ENCODE assay signal across 12 cellular contexts in the genomic region with DNA sequence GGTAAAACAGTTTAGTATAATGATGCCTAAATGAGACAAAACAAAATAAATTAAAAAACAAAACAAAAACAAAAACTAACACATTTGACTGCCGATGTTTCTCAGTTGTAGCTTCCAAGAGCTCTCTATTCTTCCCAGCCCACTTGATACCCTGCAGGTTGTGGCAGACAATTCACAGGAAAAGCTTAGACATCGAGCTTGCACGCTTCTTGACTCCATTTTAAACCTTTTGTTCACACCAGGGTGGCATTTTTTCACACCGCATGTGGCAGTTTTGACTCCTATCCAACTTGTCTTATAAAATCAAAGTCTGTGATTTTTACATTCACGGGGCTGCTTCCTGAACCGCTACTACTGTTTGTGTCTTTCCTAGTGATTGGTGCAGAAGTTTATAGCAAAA.
DNase-seq lines count a peak whose midpoint lies in the region; ATAC-seq and TF ChIP-seq lines count a peak whose summit lies in the region.
"Had no signal": no experiment of that assay in that cellular context is flagged by ENCODE, and none has a peak within 500 bp of the region (broad histone marks: within the 10 kb centered on the region; RNA-seq: fewer than 3 reads in every experiment).

No MANE protein-coding gene starts in this region.

- TF ChIP-seq CTCF in choroid plexus epithelial cell (conservative IDR thresholded peaks at IDR 0.05; ENCODE audit: low read depth, low read length): peak; percentile 6
- TF ChIP-seq CTCF in CD8-positive, alpha-beta T cell (IDR thresholded peaks at IDR 0.05): no peak

- no peaks in the 10 kb centered on the region for H3K9me3 ChIP-seq in subcutaneous abdominal adipose tissue (ENCODE audit: control insufficient read depth in 5 of 5, low read length in 5 of 5)
- H3K9me3 ChIP-seq in CD8-positive, alpha-beta T cell (ENCODE audit: low read length): no peaks in the 10 kb centered on the region
- H3K9me3 ChIP-seq: mucosa of descending colon had no signal

- POLR2A ChIA-PET in CD8-positive, alpha-beta T cell (lab: Charles Lee): no interaction called here

- no peaks in the 10 kb centered on the region for H3K36me3 Mint-ChIP-seq in CD8-positive, alpha-beta T cell

- H3K27me3 Mint-ChIP-seq in CD8-positive, alpha-beta T cell (ENCODE audit: low read depth): no peaks in the 10 kb centered on the region

- intact Hi-C loops in CD8-positive, alpha-beta T cell (cut with DNase I, micrococcal nuclease): no loop called here

- H3K27ac Mint-ChIP-seq in CD8-positive, alpha-beta T cell: no peak overlapping the region

- H3K36me3 ChIP-seq in subcutaneous abdominal adipose tissue (ENCODE audit: control insufficient read depth in 5 of 5, insufficient read depth in 5 of 5, low read length in 5 of 5): no peaks in the 10 kb centered on the region
- H3K36me3 ChIP-seq in CD8-positive, alpha-beta T cell (ENCODE audit: insufficient read depth, low read length): no peaks in the 10 kb centered on the region

- no peaks in the 10 kb centered on the region for H3K27me3 ChIP-seq in subcutaneous abdominal adipose tissue (ENCODE audit: control insufficient read depth in 5 of 5, insufficient read depth in 4 of 5, low read length in 5 of 5)
- no peaks in the 10 kb centered on the region for H3K27me3 ChIP-seq in CD8-positive, alpha-beta T cell (ENCODE audit: insufficient read depth, low read length)

- CTCF ChIA-PET in CD8-positive, alpha-beta T cell (lab: Charles Lee): no interaction called here

- H3K9me3 Mint-ChIP-seq in CD8-positive, alpha-beta T cell: no peaks in the 10 kb centered on the region

- ATAC-seq in HG03378 (IDR thresholded peaks at IDR 0.05; ENCODE audit: unreplicated experiment): no peak
- no peak for ATAC-seq in CD8-positive, alpha-beta T cell
- ATAC-seq: HCT116, mucosa of descending colon had no signal

- no peak overlapping the region for H3K4me3 Mint-ChIP-seq in CD8-positive, alpha-beta T cell

- H3K4me3 ChIP-seq in choroid plexus epithelial cell (ENCODE audit: low read depth, low read length) (peak overlapping the region; percentile 51), subcutaneous abdominal adipose tissue (ENCODE audit: low read depth in 1 of 5, low read length in 5 of 5) (peak overlapping the region; percentile 14 to 55 (median 53))
- no peak overlapping the region for H3K4me3 ChIP-seq in CD8-positive, alpha-beta T cell (ENCODE audit: low read depth, low read length)
- H3K4me3 ChIP-seq: mucosa of descending colon had no signal

- peaks cover 0 to 18% (median 8%) of the 10 kb centered on the region in 5 donors for H3K4me1 ChIP-seq in subcutaneous abdominal adipose tissue (ENCODE audit: control insufficient read depth in 5 of 5, insufficient read depth in 5 of 5, low read length in 5 of 5)
- no peaks in the 10 kb centered on the region for H3K4me1 ChIP-seq in CD8-positive, alpha-beta T cell (ENCODE audit: insufficient read depth, low read length)

- peak; percentile 18 for DNase-seq in NCI-H128 (lab: John Stamatoyannopoulos, UW; ENCODE audit: unreplicated experiment)
- peak; percentile 77 for DNase-seq in choroid plexus epithelial cell (ENCODE audit: low read depth)
- peak; percentile 49 for DNase-seq in left kidney (ENCODE audit: low read depth, low spot score)
- DNase-seq in activated effector memory CD4-positive, alpha-beta T cell treated with Interleukin-2 at 50 U/mL for 16 hours: no peak
- DNase-seq in CD8-positive, alpha-beta T cell: no peak
- DNase-seq in NAMALWA (ENCODE audit: low spot score): no peak
- DNase-seq: activated T-cell treated with anti-CD3 and anti-CD28 coated beads, Interleukin-2, amount 50 U/mL, for 1 hour; mucosa of descending colon had no signal

- no peaks in the 10 kb centered on the region for H3K4me1 Mint-ChIP-seq in CD8-positive, alpha-beta T cell (ENCODE audit: low read depth)

- peak overlapping the region; percentile 28 to 58 (median 48) for H3K9ac ChIP-seq in subcutaneous abdominal adipose tissue (ENCODE audit: low read length in 5 of 5)

- H3K27ac ChIP-seq in subcutaneous abdominal adipose tissue (ENCODE audit: low read depth, low read length): peak overlapping the region; percentile 81
- H3K27ac ChIP-seq in CD8-positive, alpha-beta T cell (ENCODE audit: low read depth, low read length): no peak overlapping the region
- H3K27ac ChIP-seq: HL-60 had no signal

Comparison
In these comparisons a context has a peak if more than half of its experiments do, and no peak if none do; other contexts are left out.
1. DNase-seq: peak in NCI-H128 (single experiment), choroid plexus epithelial cell (single experiment) and left kidney (single experiment); none in activated effector memory CD4-positive, alpha-beta T cell treated with Interleukin-2 at 50 U/mL for 16 hours (single experiment), CD8-positive, alpha-beta T cell (0 of 7) and NAMALWA (single experiment).